ENCODE assay signal across 10 cellular contexts in genomic region chr13:71774863-71775262, GRCh38.
"Had no signal": no experiment of that assay in that cellular context is flagged by ENCODE, and none has a peak within 500 bp of the region (broad histone marks: within the 10 kb centered on the region; RNA-seq: fewer than 3 reads in every experiment).

No MANE protein-coding gene starts in this region.

- H3K27ac Mint-ChIP-seq: HFFc6, IgD-negative memory B cell had no signal

- H3K27me3 Mint-ChIP-seq: IgD-negative memory B cell had no signal

- H3K36me3 Mint-ChIP-seq: IgD-negative memory B cell had no signal

- H3K36me3 ChIP-seq: HAP-1 had no signal

- H3K4me3 ChIP-seq: GM23248, HAP-1 had no signal

- H3K9me3 ChIP-seq: HAP-1 had no signal

- H3K27ac ChIP-seq: GM23248, HL-60 had no signal

- ATAC-seq: HCT116, HepG2 had no signal

- DNase-seq: GM23248, GOT3, H7, HFFc6, KBM-7 had no signal

- H3K4me3 Mint-ChIP-seq: HFFc6, IgD-negative memory B cell had no signal

- H3K4me1 Mint-ChIP-seq: IgD-negative memory B cell had no signal
